23 cellular contexts compared by ENCODE assay signal in genomic region chr14:101507306-101508150, GRCh38. TPM values are rescaled to one million over a fixed set of nuclear protein-coding genes. Genes with fewer than 3 reads are reported as not detected.
A peak's percentile ranks its signal among the peaks of the same experiment; 100 is the strongest.
DNase-seq lines count a peak whose midpoint lies in the region; TF ChIP-seq lines count a peak whose summit lies in the region.
"Had no signal": no experiment of that assay in that cellular context is flagged by ENCODE, and none has a peak within 500 bp of the region (broad histone marks: within the 10 kb centered on the region; RNA-seq: fewer than 3 reads in every experiment).

No MANE protein-coding gene starts in this region.

- H4K91ac ChIP-seq in H9 (ENCODE audit: insufficient read length, low read depth, low read length), result no peak overlapping the region

- H3K36me3 Mint-ChIP-seq in H9 (ENCODE audit: insufficient read depth in 1 of 3, low read depth in 3 of 3) (no peaks in the 10 kb centered on the region), progenitor cell of endocrine pancreas (ENCODE audit: insufficient read depth) (no peaks in the 10 kb centered on the region)
- H3K36me3 Mint-ChIP-seq: neural progenitor cell; stimulated activated effector memory CD8-positive, alpha-beta T cell treated with anti-CD3 and anti-CD28 coated beads, Interleukin-12 subunit alpha, Interleukin-12 subunit beta, amount 100 ng/mL, for 72 hours; T-cell had no signal

- peaks cover 9% of the 10 kb centered on the region for H3K9me3 ChIP-seq in BLaER1
- H3K9me3 ChIP-seq in H9 (ENCODE audit: control insufficient read depth, low read depth, low read length), result no peaks in the 10 kb centered on the region
- H3K9me3 ChIP-seq: colonic mucosa had no signal

- H3K27me3 Mint-ChIP-seq in H9 (ENCODE audit: low read depth) (peaks cover 6% of the 10 kb centered on the region), progenitor cell of endocrine pancreas (peaks cover 17% of the 10 kb centered on the region)

- H3K4me2 ChIP-seq in BLaER1 (peak overlapping the region; percentile 81), H9 (ENCODE audit: insufficient read depth, insufficient read length, low read length) (no peak overlapping the region)
- H3K4me2 ChIP-seq: neural progenitor cell had no signal

- no peak overlapping the region for H2BK20ac ChIP-seq in H9 (ENCODE audit: low read depth, low read length, poor library complexity, severe bottlenecking)

- H3K9me3 Mint-ChIP-seq in H9 (peaks cover 0 to 4% of the 10 kb centered on the region in 2 experiments; a peak in 1 of 5 replicates), progenitor cell of endocrine pancreas (ENCODE audit: low read depth) (no peaks in the 10 kb centered on the region)
- H3K9me3 Mint-ChIP-seq: stimulated activated effector memory CD8-positive, alpha-beta T cell treated with anti-CD3 and anti-CD28 coated beads, Interleukin-12 subunit alpha, Interleukin-12 subunit beta, amount 100 ng/mL, for 72 hours; T-cell had no signal

- no peaks in the 10 kb centered on the region for H3K79me2 ChIP-seq in H9 (ENCODE audit: insufficient read depth, low read length)

- no peak overlapping the region for H3T11ph ChIP-seq in H9 (ENCODE audit: low read length)

- H3K4me1 Mint-ChIP-seq in H9 (no peaks in the 10 kb centered on the region), progenitor cell of endocrine pancreas (ENCODE audit: low read depth) (peaks cover 2% of the 10 kb centered on the region)
- H3K4me1 Mint-ChIP-seq: stimulated activated effector memory CD8-positive, alpha-beta T cell treated with anti-CD3 and anti-CD28 coated beads, Interleukin-12 subunit alpha, Interleukin-12 subunit beta, amount 100 ng/mL, for 72 hours; T-cell had no signal

- H4K20me1 ChIP-seq in BLaER1 (no peaks in the 10 kb centered on the region), H9 (ENCODE audit: control insufficient read depth, insufficient read depth, insufficient read length) (no peaks in the 10 kb centered on the region)

- no peak overlapping the region for H2BK120ac ChIP-seq in H9 (ENCODE audit: low read depth, low read length, poor library complexity, severe bottlenecking)

- H4K8ac ChIP-seq in H9 (replicated peaks; ENCODE audit: insufficient read length, low read depth, low read length), result no peak overlapping the region

- H3K23ac ChIP-seq in H9 (ENCODE audit: insufficient read length, low read depth, low read length), result no peak overlapping the region

- H3K27ac Mint-ChIP-seq in H9 (no peak overlapping the region; a peak in 2 of 7 replicates), progenitor cell of endocrine pancreas (peak overlapping the region; percentile 31)
- H3K27ac Mint-ChIP-seq: HFFc6; neural progenitor cell; stimulated activated effector memory CD8-positive, alpha-beta T cell treated with anti-CD3 and anti-CD28 coated beads, Interleukin-12 subunit alpha, Interleukin-12 subunit beta, amount 100 ng/mL, for 72 hours; T-cell had no signal

- no peak overlapping the region for H3K56ac ChIP-seq in H9 (ENCODE audit: insufficient read length, low read depth, low read length)

- H3K4me1 ChIP-seq in BLaER1, result peaks cover 84% of the 10 kb centered on the region
- H3K4me1 ChIP-seq in H9 (ENCODE audit: insufficient read depth, low read length), result no peaks in the 10 kb centered on the region
- H3K4me1 ChIP-seq: colonic mucosa, neural progenitor cell, tibial nerve had no signal

- H3K4me3 Mint-ChIP-seq in H9 (no peak overlapping the region), progenitor cell of endocrine pancreas (ENCODE audit: low read depth) (no peak overlapping the region)
- H3K4me3 Mint-ChIP-seq: HFFc6; neural progenitor cell; stimulated activated effector memory CD8-positive, alpha-beta T cell treated with anti-CD3 and anti-CD28 coated beads, Interleukin-12 subunit alpha, Interleukin-12 subunit beta, amount 100 ng/mL, for 72 hours; T-cell had no signal

- H4K5ac ChIP-seq in H9 (ENCODE audit: insufficient read length, low read depth, low read length), result no peak overlapping the region

- no peak overlapping the region; the same call in 1 of the 2 replicates for H3K14ac ChIP-seq in H9 (ENCODE audit: insufficient read depth, low read length)

- no peak overlapping the region for H2AFZ ChIP-seq in H9 (ENCODE audit: low read length)
- H2AFZ ChIP-seq: neural progenitor cell had no signal

- H3K4me3 ChIP-seq in BLaER1, result no peak overlapping the region
- H3K4me3 ChIP-seq: colonic mucosa, neural progenitor cell, tibial nerve had no signal

- no peak overlapping the region for H2BK12ac ChIP-seq in H9 (ENCODE audit: insufficient read length, low read depth, low read length)

- no CpG with 5 or more reads among the region's 18 CpGs for WGBS in H9 (ENCODE audit: extremely low coverage, insufficient read length, low lambda C conversion rate)

- no peaks in the 10 kb centered on the region for H3K27me3 ChIP-seq in BLaER1
- H3K27me3 ChIP-seq in H9 (ENCODE audit: insufficient read depth, low read length), result no peaks in the 10 kb centered on the region
- H3K27me3 ChIP-seq: colonic mucosa, neural progenitor cell, tibial nerve had no signal

- peak overlapping the region; percentile 14; the same call in 1 of the 2 replicates for H3K27ac ChIP-seq in BLaER1
- no peak overlapping the region for H3K27ac ChIP-seq in H9 (ENCODE audit: insufficient read length, low read depth, low read length)
- H3K27ac ChIP-seq: colonic mucosa, neural progenitor cell, tibial nerve had no signal

- no peaks in the 10 kb centered on the region for H3K23me2 ChIP-seq in H9 (ENCODE audit: insufficient read length, low read depth, low read length, poor library complexity, severe bottlenecking)

- H2AK5ac ChIP-seq in H9 (ENCODE audit: insufficient read length, low read length), result no peak overlapping the region

- intact Hi-C loops in head of caudate nucleus (cut with DNase I), result no loop called here

- DNase-seq in H9 (peak; percentile 22), head of caudate nucleus (peak in 24 of 42 donors; percentile 0 to 42 (median 14)), progenitor cell of endocrine pancreas (ENCODE audit: low spot score, unreplicated experiment) (no peak), kidney tubule cell (ENCODE audit: low spot score) (no peak), SIG-M5 treated with dmso at 0.1 percent for 504 hours (lab: John Stamatoyannopoulos, UW; ENCODE audit: unreplicated experiment) (no peak), AG08396 (ENCODE audit: low spot score) (no peak), activated gamma-delta T cell treated with Interleukin-2 at 50 U/mL for 16 hours (no peak)
- DNase-seq: activated CD4-positive, alpha-beta T cell treated with anti-CD3 and anti-CD28 coated beads, Interleukin-2, amount 50 U/mL, for 1 hour; activated CD8-positive, alpha-beta memory T cell treated with anti-CD3 and anti-CD28 coated beads, Interleukin-2, amount 50 U/mL, for 48 hours; activated gamma-delta T cell; AML-193; colonic mucosa; HFFc6; NCI-H1930; NCI-H524 treated with DMSO at 0.1 percent for 48 hours; SHP77 treated with DMSO at 0.1 percent for 48 hours; stimulated activated CD4-positive, alpha-beta T cell treated with anti-CD3 and anti-CD28 coated beads, Interleukin-15, amount 100 ng/mL, for 24 hours had no signal

- no peak overlapping the region for H2BK15ac ChIP-seq in H9 (ENCODE audit: low read depth, low read length)

- no peak overlapping the region for H3K9ac ChIP-seq in BLaER1
- H3K9ac ChIP-seq in H9 (ENCODE audit: extremely low read depth, insufficient read length, low read length), result no peak overlapping the region
- H3K9ac ChIP-seq: neural progenitor cell had no signal

- no peak overlapping the region for H3K18ac ChIP-seq in H9 (ENCODE audit: insufficient read length, low read depth, low read length)

- no peaks in the 10 kb centered on the region for H3K79me1 ChIP-seq in H9 (ENCODE audit: insufficient read depth, low read depth, low read length, poor library complexity, severe bottlenecking)

- H2BK5ac ChIP-seq in H9 (ENCODE audit: insufficient read length, low read length), result no peak overlapping the region

- H3K4ac ChIP-seq in H9 (ENCODE audit: low read depth, low read length), result no peak overlapping the region

- TF ChIP-seq CTCF in H9 (conservative IDR thresholded peaks at IDR 0.05), result no peak
- no peak for TF ChIP-seq CTCF in progenitor cell of endocrine pancreas (IDR thresholded peaks at IDR 0.05; ENCODE audit: unreplicated experiment)

- H3K36me3 ChIP-seq in BLaER1, result no peaks in the 10 kb centered on the region
- H3K36me3 ChIP-seq: colonic mucosa, neural progenitor cell, tibial nerve had no signal

RNA-seq across cellular contexts. Expression of gene DIO3, which starts 53.8 kb away (rescaled TPM):
- total RNA-seq in H9 (2021), result 0.20 TPM in 1 of 2 replicates, not detected in the other
- total RNA-seq in progenitor cell of endocrine pancreas, result 3.4 and 4.4 TPM in 2 replicates
- total RNA-seq: HFFc6, renal cortical epithelial cell, T-cell had no signal

Comparison
In these comparisons a context has a peak if more than half of its experiments do, and no peak if none do; other contexts are left out.
1. DNase-seq: peak in H9 (single experiment) and head of caudate nucleus (24 of 42); none in progenitor cell of endocrine pancreas (single experiment), kidney tubule cell (single experiment), SIG-M5 treated with dmso at 0.1 percent for 504 hours (single experiment), AG08396 (single experiment) and activated gamma-delta T cell treated with Interleukin-2 at 50 U/mL for 16 hours (single experiment).